Comparison of ENCODE assay signal across 33 cellular contexts in genomic region chr13:48728876-48729275, GRCh38.
"Had no signal": no experiment of that assay in that cellular context is flagged by ENCODE, and none has a peak within 500 bp of the region (broad histone marks: within the 10 kb centered on the region; RNA-seq: fewer than 3 reads in every experiment).

No MANE protein-coding gene starts in this region.

- H3K4me3 ChIP-seq: adrenal gland, ascending aorta, breast epithelium, cardiac muscle cell, coronary artery, dorsolateral prefrontal cortex, gastroesophageal sphincter had no signal

- H3K4me1 Mint-ChIP-seq: central memory CD8-positive, alpha-beta T cell had no signal

- H3K27ac Mint-ChIP-seq: activated B cell treated with CpG ODN at 0.5 μM for 24 hours; activated CD8-positive, alpha-beta T cell treated with anti-CD3 and anti-CD28 coated beads for 36 hours; activated naive CD4-positive, alpha-beta T cell treated with anti-CD3 and anti-CD28 coated beads for 36 hours; activated naive CD4-positive, alpha-beta T cell treated with anti-CD3 and anti-CD28 coated beads, Interleukin-2, amount 50 U/mL, for 24 hours; activated naive CD8-positive, alpha-beta T cell treated with anti-CD3 and anti-CD28 coated beads for 36 hours; activated naive CD8-positive, alpha-beta T cell treated with anti-CD3 and anti-CD28 coated beads, Interleukin-2, amount 50 U/mL, for 24 hours; activated T-helper 2 cell treated with anti-CD3 and anti-CD28 coated beads, Interferon-gamma antibody, Interleukin-2, Interleukin-4, amounts not matched to agents 10 μg/mL and 5 μg/mL and 100 μg/mL, durations not matched to agents 14 hours and 24 hours and 36 hours; dendritic cell treated with granulocyte-macrophage colony-stimulating factor and Interleukin-4, amounts not matched to agents 40 ng/mL and 50 ng/mL, for 4 days; endodermal cell; T-cell; T-helper 1 cell treated with Interleukin-12 subunit alpha and Interleukin-12 subunit beta and Interleukin-4 antibody, amounts not matched to agents 30 μg/mL and 1 μg/mL, for 36 hours had no signal

- DNase-seq: activated B cell treated with CpG ODN at 0.5 μM for 24 hours; activated CD4-positive, alpha-beta T cell treated with anti-CD3 and anti-CD28 coated beads for 48 hours; activated CD4-positive, alpha-beta T cell treated with anti-CD3 and anti-CD28 coated beads, Interleukin-2, amount 50 U/mL, for 1 hour; activated CD4-positive, alpha-beta T cell treated with anti-CD3 and anti-CD28 coated beads, Interleukin-2, amount 50 U/mL, for 48 hours; activated CD8-positive, alpha-beta memory T cell treated with anti-CD3 and anti-CD28 coated beads for 24 hours; activated CD8-positive, alpha-beta T cell treated with anti-CD3 and anti-CD28 coated beads for 36 hours; activated effector memory CD4-positive, alpha-beta T cell treated with anti-CD3 and anti-CD28 coated beads, Interleukin-2, amount 50 U/mL, for 16 hours; activated naive CD4-positive, alpha-beta T cell treated with anti-CD3 and anti-CD28 coated beads for 36 hours; activated naive CD8-positive, alpha-beta T cell treated with anti-CD3 and anti-CD28 coated beads for 36 hours; activated naive CD8-positive, alpha-beta T cell treated with anti-CD3 and anti-CD28 coated beads, Interleukin-2, amount 50 U/mL, for 24 hours; activated T-cell treated with anti-CD3 and anti-CD28 coated beads, Interleukin-2, amount 50 U/mL, for 4 hours; adrenal gland; dorsolateral prefrontal cortex; effector memory CD4-positive, alpha-beta T cell; endodermal cell; foreskin keratinocyte; SW 1271; T-cell; T1000; WERI-Rb-1 had no signal

- H3K9me3 ChIP-seq: adrenal gland, ascending aorta, breast epithelium, gastroesophageal sphincter had no signal

- H3K4me3 Mint-ChIP-seq: activated B cell treated with CpG ODN at 0.5 μM for 24 hours; activated CD8-positive, alpha-beta T cell treated with anti-CD3 and anti-CD28 coated beads for 36 hours; activated naive CD4-positive, alpha-beta T cell treated with anti-CD3 and anti-CD28 coated beads for 36 hours; activated naive CD4-positive, alpha-beta T cell treated with anti-CD3 and anti-CD28 coated beads, Interleukin-2, amount 50 U/mL, for 24 hours; activated naive CD8-positive, alpha-beta T cell treated with anti-CD3 and anti-CD28 coated beads for 36 hours; activated naive CD8-positive, alpha-beta T cell treated with anti-CD3 and anti-CD28 coated beads, Interleukin-2, amount 50 U/mL, for 24 hours; activated T-cell treated with anti-CD3 and anti-CD28 coated beads, Interleukin-2, amount 50 U/mL, for 4 hours; brain; central memory CD8-positive, alpha-beta T cell; dendritic cell treated with granulocyte-macrophage colony-stimulating factor and Interleukin-4, amounts not matched to agents 40 ng/mL and 50 ng/mL, for 4 days; endodermal cell; T-cell; T-helper 1 cell treated with Interleukin-12 subunit alpha and Interleukin-12 subunit beta and Interleukin-4 antibody, amounts not matched to agents 30 μg/mL and 1 μg/mL, for 36 hours had no signal

- H3K4me1 ChIP-seq: ascending aorta, breast epithelium had no signal

- H3K27ac ChIP-seq: adrenal gland, ascending aorta, breast epithelium, cardiac muscle cell, dorsolateral prefrontal cortex, foreskin keratinocyte, gastroesophageal sphincter, WERI-Rb-1 had no signal

- H3K9me3 Mint-ChIP-seq: activated naive CD4-positive, alpha-beta T cell treated with anti-CD3 and anti-CD28 coated beads for 36 hours; activated T-cell treated with anti-CD3 and anti-CD28 coated beads, Interleukin-2, amount 50 U/mL, for 4 hours; activated T-helper 2 cell treated with anti-CD3 and anti-CD28 coated beads, Interferon-gamma antibody, Interleukin-2, Interleukin-4, amounts not matched to agents 10 μg/mL and 5 μg/mL and 100 μg/mL, durations not matched to agents 14 hours and 24 hours and 36 hours; central memory CD8-positive, alpha-beta T cell; T-cell; T-helper 1 cell treated with Interleukin-12 subunit alpha and Interleukin-12 subunit beta and Interleukin-4 antibody, amounts not matched to agents 30 μg/mL and 1 μg/mL, for 36 hours had no signal

- H3K36me3 ChIP-seq: adrenal gland, ascending aorta, breast epithelium, cardiac muscle cell, gastroesophageal sphincter, WERI-Rb-1 had no signal

- H3K36me3 Mint-ChIP-seq: activated naive CD8-positive, alpha-beta T cell treated with anti-CD3 and anti-CD28 coated beads for 36 hours; brain; T-cell had no signal

- ATAC-seq: activated CD4-positive, CD25-positive, alpha-beta regulatory T cell treated with anti-CD3 and anti-CD28 coated beads, Interleukin-2, amount 50 U/mL, for 24 hours; activated CD8-positive, alpha-beta T cell treated with anti-CD3 and anti-CD28 coated beads for 36 hours; activated naive CD8-positive, alpha-beta T cell treated with anti-CD3 and anti-CD28 coated beads, Interleukin-2, amount 50 U/mL, for 24 hours; activated T-cell treated with anti-CD3 and anti-CD28 coated beads, Interleukin-2, amount 50 U/mL, for 4 hours; esophagus mucosa; foreskin keratinocyte; gastroesophageal sphincter; T-cell had no signal

- H3K27me3 Mint-ChIP-seq: activated naive CD4-positive, alpha-beta T cell treated with anti-CD3 and anti-CD28 coated beads, Interleukin-2, amount 50 U/mL, for 24 hours; central memory CD8-positive, alpha-beta T cell; dendritic cell treated with granulocyte-macrophage colony-stimulating factor and Interleukin-4, amounts not matched to agents 40 ng/mL and 50 ng/mL, for 4 days had no signal

- H3K27me3 ChIP-seq: adrenal gland, ascending aorta, breast epithelium, cardiac muscle cell, dorsolateral prefrontal cortex, foreskin keratinocyte, gastroesophageal sphincter had no signal
